Comparison of ENCODE assay signal across 17 cellular contexts in the genomic region with DNA sequence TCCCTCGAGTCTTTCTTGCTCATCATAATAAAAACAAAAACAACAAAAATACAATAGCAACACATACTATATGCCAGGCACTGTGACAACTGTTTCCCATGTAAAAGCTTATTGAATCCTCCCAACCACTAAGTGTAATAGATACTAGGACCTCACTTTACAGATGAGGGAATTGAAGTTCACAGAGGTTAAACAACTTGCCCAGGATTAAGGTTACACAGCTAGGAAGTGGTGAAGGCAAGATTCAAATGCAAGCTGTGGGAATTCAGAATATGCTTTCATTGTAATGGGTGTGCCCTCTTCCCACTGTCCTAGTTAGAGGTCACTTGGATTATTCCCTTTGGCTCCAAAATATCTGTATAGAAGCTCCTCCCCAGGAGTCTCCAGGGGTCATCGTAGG.
A peak's percentile ranks its signal among the peaks of the same experiment; 100 is the strongest.
DNase-seq lines count a peak whose midpoint lies in the region; ATAC-seq, FAIRE-seq and TF ChIP-seq lines count a peak whose summit lies in the region.
"Had no signal": no experiment of that assay in that cellular context is flagged by ENCODE, and none has a peak within 500 bp of the region (broad histone marks: within the 10 kb centered on the region; RNA-seq: fewer than 3 reads in every experiment).

No MANE protein-coding gene starts in this region.

- H3K9me3 ChIP-seq in HepG2 (ENCODE audit: low read length) (no peaks in the 10 kb centered on the region), right lobe of liver (no peaks in the 10 kb centered on the region), gastroesophageal sphincter (no peaks in the 10 kb centered on the region)
- H3K9me3 ChIP-seq: BE2C had no signal

- H3K27ac ChIP-seq in HepG2 (ENCODE audit: extremely low read length, insufficient read depth, low read length) (no peak overlapping the region), right lobe of liver (no peak overlapping the region), gastroesophageal sphincter (peak overlapping the region in 3 of 4 donors; percentile 60 to 74 (median 74)), rectal smooth muscle tissue (ENCODE audit: low read depth, low read length) (peak overlapping the region; percentile 65)
- H3K27ac ChIP-seq: C4-2B had no signal

- TF ChIP-seq CTCF in HepG2 (CRISPR knock-in tag; IDR thresholded peaks at IDR 0.05), result no peak
- no peak for TF ChIP-seq CTCF in right lobe of liver (IDR thresholded peaks at IDR 0.05)
- TF ChIP-seq CTCF in gastroesophageal sphincter (IDR thresholded peaks at IDR 0.05), result no peak
- TF ChIP-seq CTCF in GM20000 (IDR thresholded peaks at IDR 0.05; ENCODE audit: extremely low read depth, missing control alignments), result no peak

- in situ Hi-C loops in HepG2 (cut with HindIII; ENCODE audit: extremely low pct_ligation_motif_present, low pct_unique_long_range_greater_than_20kb), result no loop called here

- CTCF ChIA-PET in HepG2 (lab: Yijun Ruan, JAX; ENCODE audit: low intra/inter-chr PET ratio, low total read pairs), result no interaction called here

- no peak for TF ChIP-seq EP300 in HepG2 (IDR thresholded peaks at IDR 0.05; ENCODE audit: low read depth in 2 of 2, low read length in 2 of 2)
- TF ChIP-seq EP300 in HepG2 (CRISPR knock-in tag; IDR thresholded peaks at IDR 0.05; ENCODE audit: borderline replicate concordance), result no peak
- TF ChIP-seq EP300 in gastroesophageal sphincter (IDR thresholded peaks at IDR 0.05), result no peak

- no peak for FAIRE-seq in HepG2 (lab: Jason Lieb, UNC)
- no peak for FAIRE-seq in H54 (lab: Jason Lieb, UNC)
- FAIRE-seq: GM12878, GM18507, HTR-8/SVneo had no signal

- no peak overlapping the region for H3K9ac ChIP-seq in HepG2 (ENCODE audit: insufficient read depth, low read depth, low read length)
- H3K9ac ChIP-seq in rectal smooth muscle tissue (ENCODE audit: low read length), result no peak overlapping the region

- peaks cover 27% of the 10 kb centered on the region for H3K4me1 ChIP-seq in HepG2 (ENCODE audit: insufficient read depth, low read length)
- no peaks in the 10 kb centered on the region for H3K4me1 ChIP-seq in right lobe of liver
- peaks cover 0 to 50% (median 12%) of the 10 kb centered on the region in 3 donors for H3K4me1 ChIP-seq in gastroesophageal sphincter
- peaks cover 11% of the 10 kb centered on the region for H3K4me1 ChIP-seq in rectal smooth muscle tissue (ENCODE audit: control insufficient read depth, insufficient read depth, low read length)
- H3K4me1 ChIP-seq: BE2C had no signal

- H2AFZ ChIP-seq in HepG2 (ENCODE audit: low read length), result no peak overlapping the region
- H2AFZ ChIP-seq: GM23338 had no signal

- no peaks in the 10 kb centered on the region for H3K79me2 ChIP-seq in HepG2 (ENCODE audit: insufficient read depth, low read length)

- no peaks in the 10 kb centered on the region for H4K20me1 ChIP-seq in HepG2 (ENCODE audit: insufficient read depth, low read length)

- no peak for TF ChIP-seq RAD21 in HepG2 (CRISPR knock-in tag; IDR thresholded peaks at IDR 0.05)

- intact Hi-C loops in HepG2 (cut with micrococcal nuclease; ENCODE audit: unreplicated experiment) (no loop called here), right lobe of liver (cut with DNase I) (no loop called here)

- H3K4me3 ChIP-seq in HepG2 (replicated peaks in 1 of 3; ENCODE audit: insufficient read depth in 1 of 3, low read depth in 2 of 3, low read length in 3 of 3), result no peak overlapping the region
- H3K4me3 ChIP-seq in right lobe of liver, result no peak overlapping the region
- no peak overlapping the region for H3K4me3 ChIP-seq in gastroesophageal sphincter
- H3K4me3 ChIP-seq in rectal smooth muscle tissue (ENCODE audit: low read length), result no peak overlapping the region
- H3K4me3 ChIP-seq: GM12878, GM23338 had no signal

- BruUV-seq in HepG2 (replicated peaks; lab: Mats Ljungman, UMichigan), result no TSS peak

- no peak overlapping the region for H3K4me2 ChIP-seq in HepG2 (ENCODE audit: low read depth, low read length)
- H3K4me2 ChIP-seq: GM23338 had no signal

- TF ChIP-seq POLR2A in HepG2 (IDR thresholded peaks at IDR 0.05; ENCODE audit: insufficient read depth in 1 of 2, low read depth in 2 of 2, low read length in 2 of 2) (no peak), right lobe of liver (IDR thresholded peaks at IDR 0.05) (no peak), gastroesophageal sphincter (IDR thresholded peaks at IDR 0.05) (no peak), H54 (IDR thresholded peaks at IDR 0.05; ENCODE audit: low read depth, low read length) (no peak)

- H3K36me3 ChIP-seq in HepG2 (replicated peaks in 1 of 2; ENCODE audit: control insufficient read depth in 1 of 2, insufficient read depth in 2 of 2, low read length in 2 of 2), result no peaks in the 10 kb centered on the region
- H3K36me3 ChIP-seq in right lobe of liver, result no peaks in the 10 kb centered on the region
- no peaks in the 10 kb centered on the region for H3K36me3 ChIP-seq in gastroesophageal sphincter
- no peaks in the 10 kb centered on the region for H3K36me3 ChIP-seq in rectal smooth muscle tissue (ENCODE audit: control insufficient read depth, insufficient read depth, low read length)
- H3K36me3 ChIP-seq: BE2C had no signal

- H3K27me3 ChIP-seq in HepG2 (ENCODE audit: control insufficient read depth in 1 of 2, insufficient read depth in 2 of 2, low read length in 2 of 2) (no peaks in the 10 kb centered on the region), right lobe of liver (no peaks in the 10 kb centered on the region), gastroesophageal sphincter (no peaks in the 10 kb centered on the region), rectal smooth muscle tissue (ENCODE audit: control insufficient read depth, insufficient read depth, low read length) (no peaks in the 10 kb centered on the region)
- H3K27me3 ChIP-seq: BE2C had no signal

- no peak for ATAC-seq in HepG2
- no peak for ATAC-seq in right lobe of liver
- no peak for ATAC-seq in gastroesophageal sphincter
- ATAC-seq: GM12878, GM23338 had no signal

- 95% methylated on average over 2 of the region's 2 CpGs for WGBS in HepG2 (ENCODE audit: low lambda C conversion rate)
- 92% methylated on average over 2 of the region's 2 CpGs for WGBS in right lobe of liver (ENCODE audit: insufficient coverage, low coverage, low lambda C conversion rate, missing lambda C conversion rate)
- 89 to 92% methylated on average over 2 of the region's 2 CpGs for WGBS in gastroesophageal sphincter (ENCODE audit: low coverage in 1 of 2), 2 donors

- no peak for DNase-seq in HepG2 (ENCODE audit: low spot score)
- no peak for DNase-seq in right lobe of liver
- DNase-seq in H54 (ENCODE audit: insufficient read length, low spot score), result no peak
- no peak for DNase-seq in stimulated activated CD4-positive, alpha-beta T cell treated with anti-CD3 and anti-CD28 coated beads, Interleukin-4, amount 100 ng/mL, for 1 hour
- DNase-seq in GM20000 (ENCODE audit: low spot score), result no peak
- DNase-seq: BE2C; CD4-positive, alpha-beta memory T cell; DMS79; HCEC 1CT; HFFc6 had no signal

- POLR2A ChIA-PET in HepG2 (lab: Yijun Ruan, JAX), result interaction anchor here (1.0 to 1.1 kb wide), 2 partner anchors 16 to 32 kb away, joined by 3 read pairs; no protein-coding TSS in a partner anchor

TF ChIP-seq in HepG2, 621 proteins besides CTCF, POLR2A, EP300 and RAD21:
- TF ChIP-seq ATF2 (CRISPR knock-in tag; IDR thresholded peaks at IDR 0.05) (no peak), ZNF44 (CRISPR knock-in tag; IDR thresholded peaks at IDR 0.05) (no peak), ZBTB43 (CRISPR knock-in tag; conservative IDR thresholded peaks at IDR 0.05) (0 out of 2 replicates have a peak, but pooled peaks have one; percentile 1), ZNF256 (CRISPR knock-in tag; conservative IDR thresholded peaks at IDR 0.05) (no peak), RCOR2 (CRISPR knock-in tag; IDR thresholded peaks at IDR 0.05) (no peak), ZNF501 (CRISPR knock-in tag; IDR thresholded peaks at IDR 0.05) (no peak), ELF4 (CRISPR knock-in tag; IDR thresholded peaks at IDR 0.05; ENCODE audit: borderline replicate concordance) (no peak)
TF ChIP-seq in HepG2: peak in this region for 1.

Comparison
In these comparisons a context has a peak if more than half of its experiments do, and no peak if none do; other contexts are left out.
1. H3K27ac ChIP-seq: peak in gastroesophageal sphincter (3 of 4) and rectal smooth muscle tissue (single experiment); none in HepG2 (single experiment) and right lobe of liver (0 of 3).